ENCODE assay signal across 8 cellular contexts in the genomic region with DNA sequence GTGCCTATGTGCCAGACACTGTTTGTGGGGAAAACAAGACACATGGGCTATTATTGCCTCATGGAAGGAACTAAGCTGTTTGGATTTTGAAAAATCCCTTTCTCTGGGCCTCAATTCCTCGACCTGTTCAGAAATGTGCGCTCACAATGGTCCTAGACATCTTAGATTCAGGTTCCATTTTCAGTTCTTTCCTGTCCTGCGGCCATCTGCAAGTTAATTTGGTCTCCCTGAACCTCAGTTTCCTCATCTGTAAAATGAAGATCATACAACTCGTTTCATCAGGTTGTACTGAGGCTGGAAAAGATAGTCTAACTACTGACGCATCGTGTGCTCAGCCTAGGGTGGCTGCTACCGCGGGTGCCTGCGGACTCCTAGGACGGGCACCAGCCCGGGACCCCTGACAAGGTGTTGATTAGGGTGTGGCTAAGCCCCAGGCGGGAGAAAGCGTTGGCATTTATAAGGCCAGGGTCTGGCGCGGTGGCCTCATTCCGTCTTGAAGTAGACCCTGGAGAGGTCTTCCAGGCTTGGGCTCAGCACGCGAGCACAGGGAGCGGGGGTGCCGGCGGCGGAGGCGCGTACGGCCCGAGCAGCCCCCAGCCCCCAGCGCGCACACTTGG. TPM values are rescaled to one million over a fixed set of nuclear protein-coding genes. Genes with fewer than 3 reads are reported as not detected.
DNase-seq lines count a peak whose midpoint lies in the region; ATAC-seq and TF ChIP-seq lines count a peak whose summit lies in the region.

No MANE protein-coding gene starts in this region.

- H3K27me3 Mint-ChIP-seq in CD4-positive, alpha-beta memory T cell = no peaks in the 10 kb centered on the region

- H3K36me3 Mint-ChIP-seq in CD4-positive, alpha-beta memory T cell = peaks cover 7 to 25% of the 10 kb centered on the region in 2 donors

- no peaks in the 10 kb centered on the region for H3K27me3 ChIP-seq in CD4-positive, alpha-beta memory T cell (ENCODE audit: insufficient read depth, low read length)
- H3K27me3 ChIP-seq in lung (ENCODE audit: control insufficient read depth, insufficient read depth) (no peaks in the 10 kb centered on the region), tibial artery (no peaks in the 10 kb centered on the region)

- peaks cover 45% of the 10 kb centered on the region for H3K4me1 ChIP-seq in CD4-positive, alpha-beta memory T cell (ENCODE audit: insufficient read depth, low read length)
- peaks cover 0 to 6% of the 10 kb centered on the region in 2 donors for H3K4me1 ChIP-seq in lung (ENCODE audit: control insufficient read depth in 2 of 2, insufficient read depth in 2 of 2, low read length in 2 of 2)
- peaks cover 0 to 41% (median 20%) of the 10 kb centered on the region in 4 donors for H3K4me1 ChIP-seq in tibial artery

- WGBS in lung, 2 donors = 10 to 14% methylated on average over 20 to 28 of the region's 28 CpGs

- ATAC-seq in GM21528 (IDR thresholded peaks at IDR 0.05; ENCODE audit: low FRiP score, unreplicated experiment) (peak; percentile 38), lung (ENCODE audit: insufficient read depth, low FRiP score) (peak; percentile 6)

- intact Hi-C loops in CD4-positive, alpha-beta memory T cell (cut with micrococcal nuclease) = loop anchor here (1.0 to 5.0 kb wide), 2 partner anchors 35 to 51 kb away; partner anchors contain the start of genes PITHD1 and RPL11
- intact Hi-C loops in tibial artery (cut with DNase I; ENCODE audit: low total_unique reads) = no loop called here

- no peak for DNase-seq in CD4-positive, alpha-beta memory T cell
- DNase-seq in NAMALWA (ENCODE audit: low spot score) (peak; percentile 54), cardiac fibroblast (ENCODE audit: low read depth in 2 of 2) (peak; percentile 25 to 34), lung (ENCODE audit: low spot score) (peak; percentile 35), tibial artery (peak; percentile 27 to 65), OCI-M2 (lab: John Stamatoyannopoulos, UW; ENCODE audit: unreplicated experiment) (no peak), germinal center (ENCODE audit: low spot score) (no peak)

- CTCF ChIA-PET in CD4-positive, alpha-beta memory T cell (lab: Charles Lee; ENCODE audit: partially characterized antibody) = interaction anchor here (2.3 kb wide), 1 partner anchor 29 kb away, joined by 8 read pairs; no protein-coding TSS in a partner anchor

- TF ChIP-seq CTCF in cardiac fibroblast (IDR thresholded peaks at IDR 0.05; ENCODE audit: low read depth, low read length) (no peak), lung (IDR thresholded peaks at IDR 0.05; ENCODE audit: control extremely low read depth, extremely low read depth) (no peak), tibial artery (IDR thresholded peaks at IDR 0.05) (no peak)

- POLR2A ChIA-PET in CD4-positive, alpha-beta memory T cell (lab: Charles Lee; ENCODE audit: partially characterized antibody) = interaction anchor here (0.8 to 3.2 kb wide), 10 partner anchors 9 to 82 kb away, joined by 3 to 40 read pairs (median 7); partner anchors contain the start of genes HMGCL, LYPLA2, PITHD1 and RPL11

- H3K27ac Mint-ChIP-seq in CD4-positive, alpha-beta memory T cell = peak overlapping the region; percentile 85 to 95 (median 94)

- peak overlapping the region; percentile 75 to 89 for H3K4me3 ChIP-seq in CD4-positive, alpha-beta memory T cell (ENCODE audit: low read length in 2 of 2)
- peak overlapping the region; percentile 67 to 89 for H3K4me3 ChIP-seq in cardiac fibroblast (replicated peaks in 1 of 2; ENCODE audit: low read depth in 2 of 2, low read length in 2 of 2)
- H3K4me3 ChIP-seq in lung = peak overlapping the region; percentile 100
- H3K4me3 ChIP-seq in tibial artery = peak overlapping the region; percentile 94 to 98

- H3K9me3 ChIP-seq in CD4-positive, alpha-beta memory T cell (ENCODE audit: control insufficient read depth in 1 of 2, low read length in 2 of 2) = no peaks in the 10 kb centered on the region
- H3K9me3 ChIP-seq in lung (ENCODE audit: control insufficient read depth in 2 of 2, insufficient read depth in 1 of 2, low read length in 1 of 2) (no peaks in the 10 kb centered on the region), tibial artery (no peaks in the 10 kb centered on the region)

- no peaks in the 10 kb centered on the region for H3K36me3 ChIP-seq in CD4-positive, alpha-beta memory T cell (ENCODE audit: insufficient read depth, low read length)
- H3K36me3 ChIP-seq in lung (ENCODE audit: control insufficient read depth in 2 of 2, insufficient read depth in 2 of 2, low read length in 2 of 2) (peaks cover 0 to 5% of the 10 kb centered on the region in 2 donors), tibial artery (no peaks in the 10 kb centered on the region)

- peak overlapping the region; percentile 86 to 95 (median 91) for H3K4me3 Mint-ChIP-seq in CD4-positive, alpha-beta memory T cell

- peaks cover 31 to 50% (median 40%) of the 10 kb centered on the region in 4 donors for H3K4me1 Mint-ChIP-seq in CD4-positive, alpha-beta memory T cell

- no peaks in the 10 kb centered on the region for H3K9me3 Mint-ChIP-seq in CD4-positive, alpha-beta memory T cell

- H3K27ac ChIP-seq in CD4-positive, alpha-beta memory T cell (ENCODE audit: low read depth, low read length) = peak overlapping the region; percentile 87
- H3K27ac ChIP-seq in lung (ENCODE audit: low read depth in 1 of 2, low read length in 1 of 2) (peak overlapping the region; percentile 92 to 98), tibial artery (peak overlapping the region; percentile 95)

RNA-seq across cellular contexts. Expression of gene ELOA, which starts 0.5 kb away (rescaled TPM):
- 10 to 100 TPM; 28.3 to 31.7 TPM for total RNA-seq in CD4-positive, alpha-beta memory T cell
- 10 to 100 TPM; 17.1 to 32.4 TPM for polyA plus RNA-seq in CD4-positive, alpha-beta memory T cell
- total RNA-seq in lung = 10 to 100 TPM; 36.2 to 65.0 TPM
- polyA plus RNA-seq in lung = 10 to 100 TPM; 24.0 to 27.3 TPM

RNA-seq across cellular contexts. Expression of gene PITHD1, which starts 35.4 kb away (rescaled TPM):
- 10 to 100 TPM; 78.3 to 82.1 TPM for total RNA-seq in CD4-positive, alpha-beta memory T cell
- polyA plus RNA-seq in CD4-positive, alpha-beta memory T cell = 10 to 100 TPM; 65.3 to 82.2 TPM
- 10 to 100 TPM; 44.7 to 55.7 TPM for total RNA-seq in lung
- 10 to 100 TPM; 39.2 to 50.0 TPM for polyA plus RNA-seq in lung

RNA-seq across cellular contexts. Expression of gene LYPLA2, which starts 48.2 kb away (rescaled TPM):
- 10 to 100 TPM; 52.6 to 55.8 TPM for total RNA-seq in CD4-positive, alpha-beta memory T cell
- polyA plus RNA-seq in CD4-positive, alpha-beta memory T cell = 100 to 1,000 TPM; 110 to 151 TPM
- total RNA-seq in lung = 10 to 100 TPM; 30.9 to 66.8 TPM
- polyA plus RNA-seq in lung = 10 to 100 TPM; 67.1 to 83.1 TPM

RNA-seq across cellular contexts. Expression of gene RPL11, which starts 51.2 kb away (rescaled TPM):
- 1,000 to 10,000 TPM; 1,919 to 2,088 TPM for total RNA-seq in CD4-positive, alpha-beta memory T cell
- polyA plus RNA-seq in CD4-positive, alpha-beta memory T cell = 1,000 to 10,000 TPM; 1,255 to 1,467 TPM
- total RNA-seq in lung = 1,000 to 10,000 TPM in 1 of 2 donors, 100 to 1,000 TPM in 1; 775 to 1,368 TPM
- 1,000 to 10,000 TPM; 1,517 to 3,087 TPM for polyA plus RNA-seq in lung

RNA-seq across cellular contexts. Expression of gene GALE, which starts 57.8 kb away (rescaled TPM):
- total RNA-seq in CD4-positive, alpha-beta memory T cell = 10 to 100 TPM; 11.2 to 12.0 TPM
- polyA plus RNA-seq in CD4-positive, alpha-beta memory T cell = 10 to 100 TPM; 13.8 to 15.9 TPM
- total RNA-seq in lung = 10 to 100 TPM; 21.4 to 83.9 TPM
- 100 to 1,000 TPM in 1 of 2 donors, 10 to 100 TPM in 1; 76.0 to 146 TPM for polyA plus RNA-seq in lung

Comparison
In these comparisons a context has a peak if more than half of its experiments do, and no peak if none do; other contexts are left out.
1. DNase-seq: peak in NAMALWA (single experiment), cardiac fibroblast (2 of 2), lung (single experiment) and tibial artery (2 of 2); none in CD4-positive, alpha-beta memory T cell (0 of 5), OCI-M2 (single experiment) and germinal center (single experiment).
2. Peak in every context shown above with its lines, with median percentiles within 50 percentile points of each other: H3K27ac ChIP-seq and H3K4me3 ChIP-seq.